ENCODE assay signal across 8 cellular contexts in the genomic region with DNA sequence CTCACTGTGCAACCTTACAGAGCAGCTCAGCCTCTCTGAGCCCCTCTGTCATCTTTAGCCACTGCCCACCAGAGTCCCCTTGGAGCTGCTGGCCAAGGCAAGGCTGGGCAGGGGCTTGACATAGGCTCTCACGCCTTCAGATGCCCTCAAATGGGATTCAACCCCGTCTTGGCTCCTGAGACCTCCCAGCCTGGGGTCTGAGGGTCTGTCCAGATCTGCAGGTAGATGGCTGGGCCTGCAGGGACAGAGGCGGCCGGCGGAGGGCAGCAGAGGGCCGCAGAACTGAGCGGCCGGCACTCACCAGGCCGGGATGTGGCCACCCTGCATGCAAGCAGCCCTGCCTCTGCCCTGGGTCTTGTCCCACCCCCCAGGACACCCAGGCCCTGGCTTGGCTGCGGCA. TPM values are rescaled to one million over a fixed set of nuclear protein-coding genes. Genes with fewer than 3 reads are reported as not detected.
DNase-seq lines count a peak whose midpoint lies in the region; ATAC-seq, FAIRE-seq and TF ChIP-seq lines count a peak whose summit lies in the region.

No MANE protein-coding gene starts in this region.

- no peak overlapping the region for H3K4me2 ChIP-seq in A549

- ATAC-seq in A549, result peak; percentile 72 to 93
- no peak for ATAC-seq in HG02610 (IDR thresholded peaks at IDR 0.05; ENCODE audit: unreplicated experiment)

- no peaks in the 10 kb centered on the region for H3K9me3 Mint-ChIP-seq in endodermal cell

- H3K36me3 Mint-ChIP-seq in endodermal cell (ENCODE audit: low read depth), result no peaks in the 10 kb centered on the region

- no peak for TF ChIP-seq EP300 in A549 (IDR thresholded peaks at IDR 0.05)

- no peaks in the 10 kb centered on the region for H3K36me3 ChIP-seq in endodermal cell (ENCODE audit: control insufficient read depth, insufficient read depth, low read length)

- H3K4me1 ChIP-seq in A549 (no peaks in the 10 kb centered on the region), endodermal cell (ENCODE audit: control insufficient read depth, insufficient read depth, low read length) (no peaks in the 10 kb centered on the region)

- no peaks in the 10 kb centered on the region for H3K27me3 ChIP-seq in endodermal cell (ENCODE audit: control insufficient read depth, insufficient read depth, low read length, poor library complexity, severe bottlenecking)

- DNase-seq in A549 (ENCODE audit: low read depth in 1 of 2, low spot score in 1 of 2), result peak; percentile 22 to 52
- peak; percentile 81 for DNase-seq in GM12892 (ENCODE audit: insufficient read length)
- peak; percentile 55 for DNase-seq in NCI-H2227 treated with DMSO at 0.1 percent for 48 hours (lab: John Stamatoyannopoulos, UW)
- peak; percentile 86 for DNase-seq in activated CD8-positive, alpha-beta memory T cell treated with anti-CD3 and anti-CD28 coated beads for 24 hours
- peak; percentile 96 for DNase-seq in endodermal cell
- DNase-seq in midbrain (lab: John Stamatoyannopoulos, UW), result peak; percentile 68
- peak; percentile 5 to 37 for DNase-seq in stimulated activated CD8-positive, alpha-beta memory T cell treated with anti-CD3 and anti-CD28 coated beads, Interleukin-7, amount 100 ng/mL, for 4 hours (ENCODE audit: low read depth in 2 of 2)

- TF ChIP-seq CTCF in A549 (IDR thresholded peaks at IDR 0.05) (peak; percentile 54), endodermal cell (conservative IDR thresholded peaks at IDR 0.05) (peak; percentile 86)

- no peaks in the 10 kb centered on the region for H3K9me3 ChIP-seq in A549
- no peaks in the 10 kb centered on the region for H3K9me3 ChIP-seq in endodermal cell (ENCODE audit: control insufficient read depth, low read length)

- no peak overlapping the region for H3K9ac ChIP-seq in endodermal cell (ENCODE audit: extremely low read depth, low read length, poor library complexity, severe bottlenecking)

- no peak overlapping the region for H3K27ac ChIP-seq in A549
- H3K27ac ChIP-seq in endodermal cell (ENCODE audit: low read depth, low read length), result no peak overlapping the region

- CTCF ChIA-PET in A549 (lab: Yijun Ruan, JAX), result interaction anchor here (0.7 to 1.4 kb wide), 8 partner anchors 21 to 676 kb away, joined by 3 to 4 read pairs (median 3); no protein-coding TSS in a partner anchor

- no peak overlapping the region for H3K27ac Mint-ChIP-seq in endodermal cell

- TF ChIP-seq POLR2A in A549 (IDR thresholded peaks at IDR 0.05; ENCODE audit: low read length) (no peak), GM12892 (IDR thresholded peaks at IDR 0.05; ENCODE audit: low read depth, low read length) (no peak)

- peaks cover 4% of the 10 kb centered on the region for H3K4me1 Mint-ChIP-seq in endodermal cell

- WGBS in A549 (ENCODE audit: missing lambda C conversion rate), result no CpG with 5 or more reads among the region's 10 CpGs
- WGBS in endodermal cell (ENCODE audit: insufficient coverage in 1 of 2, insufficient read length in 1 of 2), 2 experiments, result 0 to 3% methylated on average over 4 to 10 of the region's 10 CpGs

- no peak for FAIRE-seq in A549 (lab: Jason Lieb, UNC)
- FAIRE-seq in GM12892 (lab: Jason Lieb, UNC), result peak; percentile 60

- peak; percentile 75 to 78 for TF ChIP-seq RAD21 in A549 (conservative IDR thresholded peaks at IDR 0.05 in 1 of 2, IDR thresholded peaks at IDR 0.05 in 1 of 2)

- no peak overlapping the region for H3K4me3 Mint-ChIP-seq in endodermal cell

- POLR2A ChIA-PET in A549 (lab: Yijun Ruan, JAX), result no interaction called here

- no peaks in the 10 kb centered on the region for H3K27me3 Mint-ChIP-seq in endodermal cell (ENCODE audit: insufficient read depth)

- H3K4me3 ChIP-seq in A549, result no peak overlapping the region
- no peak overlapping the region for H3K4me3 ChIP-seq in endodermal cell (ENCODE audit: low read length)

TF ChIP-seq in A549, 52 proteins besides CTCF, POLR2A, EP300 and RAD21:
- TF ChIP-seq NR3C1 (IDR thresholded peaks at IDR 0.05), result no peak
- no peak for TF ChIP-seq ZC3H11A (IDR thresholded peaks at IDR 0.05)
- peak; percentile 52 for TF ChIP-seq SMC3 (IDR thresholded peaks at IDR 0.05)

RNA-seq across cellular contexts. Expression of gene PRODH, which starts 18.2 kb away (rescaled TPM):
- polyA plus RNA-seq in A549 (2011; rRNA removed), result 0.46 and 0.58 TPM in 2 replicates
- polyA plus RNA-seq in A549 (2012; cell fraction: cytosol; rRNA removed), result 0.32 and 0.46 TPM in 2 replicates
- 6.8 and 7.1 TPM in 2 replicates for polyA plus RNA-seq in A549 (2012; cell fraction: nucleus; rRNA removed)
- 1.5 to 2.4 TPM (median 2.3 TPM) in 3 replicates for polyA plus RNA-seq in A549 (2017; fragmentation: RNase III; extraction: RNeasy Plus Mini Kit Qiagen cat#74134 plus additional on column Dnase treatment)
- 0.78 and 1.4 TPM in 2 replicates for polyA minus RNA-seq in A549 (2011; rRNA and poly(A)+ RNA removed)
- polyA plus RNA-seq in GM12892 (2012; ENCODE audit: missing spikeins), result 0.08 TPM
- 10 to 100 TPM; 65.1 to 67.5 TPM for total RNA-seq in endodermal cell
- 14.1 TPM for polyA plus RNA-seq in endodermal cell (2013, experiment 1 of 2)
- 10.5 TPM for polyA plus RNA-seq in endodermal cell (2013, experiment 2 of 2)

RNA-seq across cellular contexts. Expression of gene DGCR6, which starts 48.2 kb away (rescaled TPM):
- 0.67 and 1.2 TPM in 2 replicates for polyA plus RNA-seq in A549 (2011; rRNA removed)
- polyA plus RNA-seq in A549 (2012; cell fraction: cytosol; rRNA removed), result 1.3 and 1.8 TPM in 2 replicates
- polyA plus RNA-seq in A549 (2012; cell fraction: nucleus; rRNA removed), result 2.9 and 3.7 TPM in 2 replicates
- 2.5 to 2.6 TPM (median 2.5 TPM) in 3 replicates for polyA plus RNA-seq in A549 (2017; fragmentation: RNase III; extraction: RNeasy Plus Mini Kit Qiagen cat#74134 plus additional on column Dnase treatment)
- polyA minus RNA-seq in A549 (2011; rRNA and poly(A)+ RNA removed), result 0.99 and 3.1 TPM in 2 replicates
- 0.57 TPM for polyA plus RNA-seq in GM12892 (2012; ENCODE audit: missing spikeins)
- total RNA-seq in endodermal cell, result 1 to 10 TPM; 2.9 to 4.3 TPM
- 4.8 TPM for polyA plus RNA-seq in endodermal cell (2013, experiment 1 of 2)
- 3.2 TPM for polyA plus RNA-seq in endodermal cell (2013, experiment 2 of 2)

Comparison
In these comparisons a context has a peak if more than half of its experiments do, and no peak if none do; other contexts are left out.
1. DNase-seq: peak in every context shown above with its lines; median percentile 96 in endodermal cell; 86 in activated CD8-positive, alpha-beta memory T cell treated with anti-CD3 and anti-CD28 coated beads for 24 hours; 81 in GM12892; 68 in midbrain; 55 in NCI-H2227 treated with DMSO at 0.1 percent for 48 hours; 37 in A549; 21 in stimulated activated CD8-positive, alpha-beta memory T cell treated with anti-CD3 and anti-CD28 coated beads, Interleukin-7, amount 100 ng/mL, for 4 hours.